Comparison of ENCODE assay signal across 8 cellular contexts in the genomic region with DNA sequence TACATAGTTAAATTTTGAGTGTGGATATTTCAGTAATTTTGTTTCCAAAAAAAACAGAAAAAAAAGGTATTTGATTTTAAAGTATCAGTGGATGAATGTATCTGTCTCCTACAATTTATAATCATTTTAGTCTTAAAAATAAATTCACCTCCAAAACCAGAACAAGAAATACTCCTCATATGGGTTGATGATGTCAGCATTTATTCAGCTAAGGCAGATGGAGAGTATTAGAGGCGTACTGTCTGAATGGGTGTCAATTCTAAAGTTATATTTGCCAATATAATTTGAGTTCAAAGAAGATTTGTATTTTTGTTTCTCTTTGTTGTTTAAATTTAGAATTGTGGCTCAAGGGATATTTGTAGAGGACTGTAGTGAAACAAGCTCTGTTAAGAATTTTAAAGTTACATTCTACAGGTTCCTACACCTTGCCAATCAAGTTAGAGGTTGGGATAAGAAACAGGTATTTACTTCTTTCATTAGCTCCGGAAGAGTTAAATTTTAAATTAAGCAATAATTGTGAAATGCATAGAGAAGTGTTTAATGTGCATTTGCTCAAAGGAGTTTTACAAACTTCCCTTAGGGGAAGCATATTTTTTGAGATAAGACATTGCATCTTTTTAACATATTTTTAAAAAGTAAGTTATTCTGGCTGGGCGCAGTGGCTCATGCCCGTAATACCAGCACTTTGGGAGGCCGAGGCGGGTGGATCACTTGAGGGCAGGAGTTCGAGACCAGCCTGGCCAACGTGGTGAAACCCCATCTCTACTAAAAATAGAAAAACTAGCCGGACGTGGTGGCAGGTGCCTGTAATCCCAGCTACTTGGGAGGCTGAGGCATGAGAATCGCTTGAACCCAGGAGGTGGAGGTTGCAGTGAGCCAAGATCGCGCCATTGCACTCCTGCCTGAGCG. TPM values are rescaled to one million over a fixed set of nuclear protein-coding genes. Genes with fewer than 3 reads are reported as not detected.
A peak's percentile ranks its signal among the peaks of the same experiment; 100 is the strongest.
DNase-seq lines count a peak whose midpoint lies in the region; ATAC-seq and TF ChIP-seq lines count a peak whose summit lies in the region.

No MANE protein-coding gene starts in this region.

- no peaks in the 10 kb centered on the region for H3K9me3 ChIP-seq in ascending aorta
- H3K9me3 ChIP-seq in left lung, result no peaks in the 10 kb centered on the region
- H3K9me3 ChIP-seq in upper lobe of right lung, result no peaks in the 10 kb centered on the region

- H3K4me3 ChIP-seq in ascending aorta (peak overlapping the region; percentile 42 to 62), left lung (peak overlapping the region; percentile 43 to 53), upper lobe of right lung (peak overlapping the region; percentile 81)

- H3K4me3 Mint-ChIP-seq in activated T-cell treated with anti-CD3 and anti-CD28 coated beads, Interleukin-2, amount 50 U/mL, for 72 hours, result peak overlapping the region; percentile 81 to 95

- H3K27ac Mint-ChIP-seq in activated T-cell treated with anti-CD3 and anti-CD28 coated beads, Interleukin-2, amount 50 U/mL, for 72 hours, result peak overlapping the region; percentile 60

- no peaks in the 10 kb centered on the region for H3K36me3 Mint-ChIP-seq in activated T-cell treated with anti-CD3 and anti-CD28 coated beads, Interleukin-2, amount 50 U/mL, for 72 hours (ENCODE audit: insufficient read depth in 2 of 2)

- H3K36me3 ChIP-seq in ascending aorta (no peaks in the 10 kb centered on the region), left lung (no peaks in the 10 kb centered on the region), upper lobe of right lung (no peaks in the 10 kb centered on the region)

- no peaks in the 10 kb centered on the region for H3K9me3 Mint-ChIP-seq in activated T-cell treated with anti-CD3 and anti-CD28 coated beads, Interleukin-2, amount 50 U/mL, for 72 hours

- H3K27ac ChIP-seq in ascending aorta (no peak overlapping the region), left lung (peak overlapping the region; percentile 81 to 85), upper lobe of right lung (peak overlapping the region; percentile 86)

- peaks cover 22% of the 10 kb centered on the region for H3K27me3 Mint-ChIP-seq in activated T-cell treated with anti-CD3 and anti-CD28 coated beads, Interleukin-2, amount 50 U/mL, for 72 hours (ENCODE audit: low read depth)

- H3K4me1 Mint-ChIP-seq in activated T-cell treated with anti-CD3 and anti-CD28 coated beads, Interleukin-2, amount 50 U/mL, for 72 hours (ENCODE audit: low read depth), result peaks cover 14% of the 10 kb centered on the region

- DNase-seq in activated T-cell treated with anti-CD3 and anti-CD28 coated beads, Interleukin-2, amount 50 U/mL, for 72 hours, result no peak
- DNase-seq in activated T-cell treated with anti-CD3 and anti-CD28 coated beads, Interleukin-2, amount 50 U/mL, for 1 hour, result no peak
- DNase-seq in ascending aorta (ENCODE audit: low spot score in 2 of 2) (no peak), left lung (no peak), upper lobe of right lung (peak; percentile 57)

- H3K4me1 ChIP-seq in ascending aorta, result no peaks in the 10 kb centered on the region
- peaks cover 3 to 4% of the 10 kb centered on the region in 2 donors for H3K4me1 ChIP-seq in left lung
- H3K4me1 ChIP-seq in upper lobe of right lung, result no peaks in the 10 kb centered on the region

- no peak for TF ChIP-seq CTCF in ascending aorta (IDR thresholded peaks at IDR 0.05)
- TF ChIP-seq CTCF in left lung (IDR thresholded peaks at IDR 0.05), result no peak
- no peak for TF ChIP-seq CTCF in upper lobe of right lung (IDR thresholded peaks at IDR 0.05)

- ATAC-seq in activated T-cell treated with anti-CD3 and anti-CD28 coated beads, Interleukin-2, amount 50 U/mL, for 72 hours (replicated peaks in 1 of 2), result no peak
- ATAC-seq in left lung, result peak; percentile 27
- ATAC-seq in upper lobe of right lung, result no peak
- ATAC-seq in HG03108 (IDR thresholded peaks at IDR 0.05; ENCODE audit: unreplicated experiment), result no peak
- no peak for ATAC-seq in HG02759 (IDR thresholded peaks at IDR 0.05; ENCODE audit: unreplicated experiment)
- ATAC-seq in HG03039 (IDR thresholded peaks at IDR 0.05; ENCODE audit: unreplicated experiment), result no peak

- intact Hi-C loops in ascending aorta (cut with DNase I), result no loop called here
- intact Hi-C loops in left lung (cut with DNase I), result no loop called here
- intact Hi-C loops in upper lobe of right lung (cut with DNase I), result no loop called here

- H3K27me3 ChIP-seq in ascending aorta (no peaks in the 10 kb centered on the region), left lung (no peaks in the 10 kb centered on the region), upper lobe of right lung (no peaks in the 10 kb centered on the region)

RNA-seq across cellular contexts. Expression of gene PLA2G4A, which starts 1.2 kb away (rescaled TPM):
- 1 to 10 TPM; 4.9 to 5.7 TPM for total RNA-seq in activated T-cell treated with anti-CD3 and anti-CD28 coated beads, Interleukin-2, amount 50 U/mL, for 72 hours
- total RNA-seq in ascending aorta, result 0.75 TPM
- total RNA-seq in left lung, result 10 to 100 TPM; 10.5 to 11.7 TPM
- 10.7 TPM for total RNA-seq in upper lobe of right lung

Comparison
In these comparisons a context has a peak if more than half of its experiments do, and no peak if none do; other contexts are left out.
1. H3K27ac ChIP-seq: peak in left lung (2 of 2) and upper lobe of right lung (single experiment); none in ascending aorta (0 of 2).
2. Peak in every context shown above with its lines, with median percentiles within 50 percentile points of each other: H3K4me3 ChIP-seq.